19 cellular contexts compared by ENCODE assay signal in genomic region chr2:54261537-54261936, GRCh38. TPM values are rescaled to one million over a fixed set of nuclear protein-coding genes. Genes with fewer than 3 reads are reported as not detected.
DNase-seq lines count a peak whose midpoint lies in the region; ATAC-seq, FAIRE-seq and TF ChIP-seq lines count a peak whose summit lies in the region.
"Had no signal": no experiment of that assay in that cellular context is flagged by ENCODE, and none has a peak within 500 bp of the region (broad histone marks: within the 10 kb centered on the region; RNA-seq: fewer than 3 reads in every experiment).

No MANE protein-coding gene starts in this region.

- no peaks in the 10 kb centered on the region for H3K9me3 Mint-ChIP-seq in stimulated activated effector memory CD8-positive, alpha-beta T cell treated with anti-CD3 and anti-CD28 coated beads, Interleukin-12 subunit alpha, Interleukin-12 subunit beta, amount 100 ng/mL, for 72 hours

- 17% methylated on average over 2 of the region's 2 CpGs for WGBS in A549 (ENCODE audit: missing lambda C conversion rate)
- 88% methylated on average over 1 of the region's 2 CpGs; no CpG with 5 or more reads in 1 of the 2 experiments for WGBS in mesodermal cell (ENCODE audit: insufficient coverage in 2 of 2), 2 experiments

- no peak overlapping the region for H3K4me3 Mint-ChIP-seq in stimulated activated effector memory CD8-positive, alpha-beta T cell treated with anti-CD3 and anti-CD28 coated beads, Interleukin-12 subunit alpha, Interleukin-12 subunit beta, amount 100 ng/mL, for 72 hours
- H3K4me3 Mint-ChIP-seq: CD4-positive, alpha-beta T cell had no signal

- TF ChIP-seq RAD21 in A549 (conservative IDR thresholded peaks at IDR 0.05 in 1 of 2, IDR thresholded peaks at IDR 0.05 in 1 of 2) = no peak

- CTCF ChIA-PET in A549 (lab: Yijun Ruan, JAX) = interaction anchor here (0.7 to 1.0 kb wide), 2 partner anchors 9 to 12 kb away, joined by 3 read pairs; no protein-coding TSS in a partner anchor

- DNase-seq in A549 (ENCODE audit: low read depth in 1 of 2, low spot score in 1 of 2) = no peak
- DNase-seq in amniotic epithelial cell (ENCODE audit: low read depth) = peak; percentile 24
- peak; percentile 25 for DNase-seq in fibroblast of peridontal ligament (ENCODE audit: extremely low read depth)
- DNase-seq in stimulated activated effector memory CD8-positive, alpha-beta T cell treated with anti-CD3 and anti-CD28 coated beads, Interleukin-12 subunit alpha, Interleukin-12 subunit beta, amount 100 ng/mL, for 72 hours (ENCODE audit: low spot score in 2 of 2) = no peak
- no peak for DNase-seq in NCI-H1092 (lab: John Stamatoyannopoulos, UW)
- no peak for DNase-seq in Right ventricle myocardium superior
- DNase-seq: 8988T; ACHN; CD4-positive, alpha-beta T cell; DMS79 had no signal

- no peak for TF ChIP-seq CTCF in A549 (IDR thresholded peaks at IDR 0.05)

- no peak for FAIRE-seq in A549 (lab: Jason Lieb, UNC)
- FAIRE-seq: GM12891, GM19239, H1, HTR-8/SVneo had no signal

- intact Hi-C loops in Right ventricle myocardium superior (cut with DNase I) = no loop called here

- ATAC-seq in A549 = no peak
- ATAC-seq in stimulated activated effector memory CD8-positive, alpha-beta T cell treated with anti-CD3 and anti-CD28 coated beads, Interleukin-12 subunit alpha, Interleukin-12 subunit beta, amount 100 ng/mL, for 72 hours = no peak
- no peak for ATAC-seq in GM19035 (IDR thresholded peaks at IDR 0.05; ENCODE audit: unreplicated experiment)
- no peak for ATAC-seq in Right ventricle myocardium superior (ENCODE audit: poor library complexity)

- no peak overlapping the region for H3K4me3 ChIP-seq in A549
- no peak overlapping the region for H3K4me3 ChIP-seq in mesodermal cell (ENCODE audit: extremely low read depth, insufficient read depth, low read length, poor library complexity, severe bottlenecking)
- H3K4me3 ChIP-seq: BLaER1 treated with 17β-estradiol and CSF1 and Interleukin-3, amounts not matched to agents 10 nM and 100 nM; HAP-1 had no signal

- TF ChIP-seq EP300 in A549 (IDR thresholded peaks at IDR 0.05) = no peak

- H3K4me1 Mint-ChIP-seq in stimulated activated effector memory CD8-positive, alpha-beta T cell treated with anti-CD3 and anti-CD28 coated beads, Interleukin-12 subunit alpha, Interleukin-12 subunit beta, amount 100 ng/mL, for 72 hours = no peaks in the 10 kb centered on the region

- H3K9me3 ChIP-seq in A549 (no peaks in the 10 kb centered on the region), mesodermal cell (ENCODE audit: control insufficient read depth, low read length) (peaks cover 8% of the 10 kb centered on the region)
- H3K9me3 ChIP-seq: HAP-1 had no signal

- no peak overlapping the region for H3K27ac ChIP-seq in A549
- peak overlapping the region; percentile 60 for H3K27ac ChIP-seq in mesodermal cell (ENCODE audit: low read depth, low read length, severe bottlenecking)
- H3K27ac ChIP-seq: BLaER1 treated with 17β-estradiol and CSF1 and Interleukin-3, amounts not matched to agents 10 nM and 100 nM had no signal

- peak overlapping the region; percentile 37 for H3K4me2 ChIP-seq in A549
- H3K4me2 ChIP-seq: BLaER1 treated with 17β-estradiol and CSF1 and Interleukin-3, amounts not matched to agents 10 nM and 100 nM had no signal

- TF ChIP-seq POLR2A in A549 (IDR thresholded peaks at IDR 0.05; ENCODE audit: low read length) = no peak

- H3K36me3 ChIP-seq in mesodermal cell (ENCODE audit: control insufficient read depth, insufficient read depth, low read length) = no peaks in the 10 kb centered on the region
- H3K36me3 ChIP-seq: BLaER1 treated with 17β-estradiol and CSF1 and Interleukin-3, amounts not matched to agents 10 nM and 100 nM; HAP-1 had no signal

- no peak overlapping the region for H3K27ac Mint-ChIP-seq in stimulated activated effector memory CD8-positive, alpha-beta T cell treated with anti-CD3 and anti-CD28 coated beads, Interleukin-12 subunit alpha, Interleukin-12 subunit beta, amount 100 ng/mL, for 72 hours
- H3K27ac Mint-ChIP-seq: CD4-positive, alpha-beta T cell had no signal

- peaks cover 11% of the 10 kb centered on the region; the same call in 2 of the 3 replicates for H3K4me1 ChIP-seq in A549
- H3K4me1 ChIP-seq in mesodermal cell (ENCODE audit: control insufficient read depth, insufficient read depth, low read length, poor library complexity, severe bottlenecking) = peaks cover 8% of the 10 kb centered on the region
- H3K4me1 ChIP-seq: BLaER1 treated with 17β-estradiol and CSF1 and Interleukin-3, amounts not matched to agents 10 nM and 100 nM; HAP-1 had no signal

- POLR2A ChIA-PET in A549 (lab: Yijun Ruan, JAX) = no interaction called here

- no peaks in the 10 kb centered on the region for H3K36me3 Mint-ChIP-seq in stimulated activated effector memory CD8-positive, alpha-beta T cell treated with anti-CD3 and anti-CD28 coated beads, Interleukin-12 subunit alpha, Interleukin-12 subunit beta, amount 100 ng/mL, for 72 hours

TF ChIP-seq in A549, 52 proteins besides CTCF, POLR2A, EP300 and RAD21:
- TF ChIP-seq MYC (IDR thresholded peaks at IDR 0.05; ENCODE audit: borderline replicate concordance, low read length) (no peak), ELK1 (IDR thresholded peaks at IDR 0.05; ENCODE audit: low read depth, low read length) (no peak), ZFP36 (IDR thresholded peaks at IDR 0.05; ENCODE audit: borderline replicate concordance, partially characterized antibody) (no peak), FOXS1 (CRISPR knock-in tag; IDR thresholded peaks at IDR 0.05) (no peak), ATOH8 (CRISPR knock-in tag; IDR thresholded peaks at IDR 0.05; ENCODE audit: low read depth) (no peak), HOXB13 (CRISPR knock-in tag; IDR thresholded peaks at IDR 0.05; ENCODE audit: low read depth) (no peak), NR3C1 (IDR thresholded peaks at IDR 0.05) (no peak), PHF8 (IDR thresholded peaks at IDR 0.05; ENCODE audit: borderline replicate concordance, low read depth) (no peak)

RNA-seq across cellular contexts. Expression of gene TSPYL6, which starts 5.5 kb away (rescaled TPM):
- polyA plus RNA-seq in A549 (2011; rRNA removed) (not detected in 2 replicates), A549 (2017; fragmentation: RNase III; extraction: RNeasy Plus Mini Kit Qiagen cat#74134 plus additional on column Dnase treatment) (not detected in 3 replicates)
- polyA plus RNA-seq in A549 (2012; cell fraction: cytosol; rRNA removed) = not detected in 2 replicates
- polyA plus RNA-seq in A549 (2012; cell fraction: nucleus; rRNA removed) = not detected in 2 replicates
- not detected in 2 replicates for polyA minus RNA-seq in A549 (2011; rRNA and poly(A)+ RNA removed)
- not detected for polyA plus RNA-seq in mesodermal cell (2013, experiment 1 of 2)
- not detected for polyA plus RNA-seq in mesodermal cell (2013, experiment 2 of 2)
- not detected for total RNA-seq in Right ventricle myocardium superior
- total RNA-seq: CD4-positive, alpha-beta T cell; G401; H1 had no signal
- polyA plus RNA-seq: H1 had no signal

Comparison
In these comparisons a context has a peak if more than half of its experiments do, and no peak if none do; other contexts are left out.
1. DNase-seq: peak in amniotic epithelial cell (single experiment) and fibroblast of peridontal ligament (single experiment); none in A549 (0 of 2), stimulated activated effector memory CD8-positive, alpha-beta T cell treated with anti-CD3 and anti-CD28 coated beads, Interleukin-12 subunit alpha, Interleukin-12 subunit beta, amount 100 ng/mL, for 72 hours (0 of 2), NCI-H1092 (single experiment) and Right ventricle myocardium superior (single experiment).